Comparison of ENCODE assay signal across 11 cellular contexts in the genomic region with DNA sequence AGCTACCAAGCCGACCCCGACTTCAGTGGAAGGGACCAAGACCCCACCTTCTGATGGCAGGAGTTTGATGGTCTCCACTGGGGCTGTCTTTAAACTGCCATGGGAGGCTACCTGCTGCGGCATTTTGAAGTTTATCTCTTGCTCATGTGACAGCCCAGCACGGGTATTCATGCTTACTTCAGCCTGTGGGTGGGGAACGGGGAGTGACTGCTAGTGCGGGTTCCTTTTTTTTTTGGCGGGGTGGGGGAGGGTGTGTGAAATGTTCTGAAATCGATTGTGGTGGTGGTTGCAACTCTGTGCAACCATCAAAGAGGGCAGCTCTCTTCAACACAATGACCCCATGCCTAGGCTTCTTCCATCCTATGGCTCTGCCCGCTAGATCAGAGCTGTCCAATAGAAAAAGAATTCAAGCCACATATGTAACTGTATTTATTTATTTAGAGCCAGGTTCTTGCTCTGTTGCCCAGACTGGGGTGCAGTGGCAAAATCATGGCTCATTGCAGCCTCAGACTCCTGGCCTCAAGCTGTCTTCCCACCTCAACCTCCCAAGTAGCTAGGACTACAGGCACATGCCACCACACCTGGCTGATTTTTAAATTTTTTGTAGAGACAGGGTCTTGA. TPM values are rescaled to one million over a fixed set of nuclear protein-coding genes. Genes with fewer than 3 reads are reported as not detected.
A peak's percentile ranks its signal among the peaks of the same experiment; 100 is the strongest.
DNase-seq lines count a peak whose midpoint lies in the region; ATAC-seq, FAIRE-seq and TF ChIP-seq lines count a peak whose summit lies in the region.
"Had no signal": no experiment of that assay in that cellular context is flagged by ENCODE, and none has a peak within 500 bp of the region (broad histone marks: within the 10 kb centered on the region; RNA-seq: fewer than 3 reads in every experiment).

No MANE protein-coding gene starts in this region.

- peaks cover 0 to 4% of the 10 kb centered on the region in 2 donors for H3K4me1 ChIP-seq in small intestine (ENCODE audit: control insufficient read depth in 2 of 2, insufficient read depth in 1 of 2, low read depth in 1 of 2, low read length in 1 of 2)
- H3K4me1 ChIP-seq in left lung = no peaks in the 10 kb centered on the region

- FAIRE-seq in small intestine (lab: Jason Lieb, UNC) = no peak

- intact Hi-C loops in activated CD4-positive, alpha-beta T cell treated with anti-CD3 and anti-CD28 coated beads, Interleukin-2, amount 10 ng/mL, durations not matched to agents 24 days and 14 days (cut with micrococcal nuclease) = loop anchor here (1.0 kb wide), 1 partner anchor 14 kb away; no protein-coding TSS in a partner anchor
- intact Hi-C loops in left lung (cut with DNase I) = no loop called here

- WGBS in small intestine, 3 donors = 40 to 55% (median 47%) methylated on average over 9 of the region's 9 CpGs

- H3K27me3 Mint-ChIP-seq in activated CD4-positive, alpha-beta T cell treated with anti-CD3 and anti-CD28 coated beads, Interleukin-2, amount 10 ng/mL, durations not matched to agents 24 days and 14 days = no peaks in the 10 kb centered on the region

- H3K9me3 ChIP-seq in small intestine (ENCODE audit: control insufficient read depth, low read depth) = no peaks in the 10 kb centered on the region
- H3K9me3 ChIP-seq in left lung = no peaks in the 10 kb centered on the region
- H3K9me3 ChIP-seq: thoracic aorta had no signal

- peak overlapping the region; percentile 76 for H3K27ac Mint-ChIP-seq in activated CD4-positive, alpha-beta T cell treated with anti-CD3 and anti-CD28 coated beads, Interleukin-2, amount 10 ng/mL, durations not matched to agents 24 days and 14 days

- DNase-seq in activated CD4-positive, CD25-positive, alpha-beta regulatory T cell treated with anti-CD3 and anti-CD28 coated beads, Interleukin-2, amount 50 U/mL, for 72 hours = no peak
- DNase-seq in activated CD4-positive, alpha-beta T cell treated with anti-CD3 and anti-CD28 coated beads, Interleukin-2, amount 10 ng/mL, durations not matched to agents 24 days and 14 days = peak; percentile 76
- DNase-seq in small intestine = peak; percentile 45
- no peak for DNase-seq in NCI-H146 treated with DMSO at 0.1 percent for 48 hours (lab: John Stamatoyannopoulos, UW; ENCODE audit: unreplicated experiment)
- DNase-seq in left lung = no peak
- DNase-seq: GM23248, NCI-H446 had no signal

- H3K4me3 Mint-ChIP-seq in activated CD4-positive, alpha-beta T cell treated with anti-CD3 and anti-CD28 coated beads, Interleukin-2, amount 10 ng/mL, durations not matched to agents 24 days and 14 days = peak overlapping the region; percentile 19

- peak; percentile 20 to 32 for ATAC-seq in activated CD4-positive, CD25-positive, alpha-beta regulatory T cell treated with anti-CD3 and anti-CD28 coated beads, Interleukin-2, amount 50 U/mL, for 24 hours
- ATAC-seq in HG03565 (IDR thresholded peaks at IDR 0.05; ENCODE audit: unreplicated experiment) = peak; percentile 27
- no peak for ATAC-seq in GM19455 (IDR thresholded peaks at IDR 0.05; ENCODE audit: unreplicated experiment)
- ATAC-seq in left lung = no peak

- H3K27ac ChIP-seq in small intestine (ENCODE audit: low read depth in 1 of 2, low read length in 1 of 2) (peak overlapping the region in 1 of 2 donors; percentile 62), left lung (no peak overlapping the region)
- H3K27ac ChIP-seq: GM23248, thoracic aorta had no signal

- no peaks in the 10 kb centered on the region for H3K36me3 ChIP-seq in small intestine (ENCODE audit: control insufficient read depth in 2 of 2, insufficient read depth in 2 of 2, low read length in 2 of 2)
- H3K36me3 ChIP-seq in left lung = no peaks in the 10 kb centered on the region
- H3K36me3 ChIP-seq: thoracic aorta had no signal

- no peaks in the 10 kb centered on the region for H3K27me3 ChIP-seq in small intestine (ENCODE audit: control insufficient read depth in 2 of 2, insufficient read depth in 2 of 2, low read length in 2 of 2)
- H3K27me3 ChIP-seq in left lung = no peaks in the 10 kb centered on the region

- peaks cover 9% of the 10 kb centered on the region for H3K9me3 Mint-ChIP-seq in activated CD4-positive, alpha-beta T cell treated with anti-CD3 and anti-CD28 coated beads, Interleukin-2, amount 10 ng/mL, durations not matched to agents 24 days and 14 days

- peaks cover 82% of the 10 kb centered on the region for H3K4me1 Mint-ChIP-seq in activated CD4-positive, alpha-beta T cell treated with anti-CD3 and anti-CD28 coated beads, Interleukin-2, amount 10 ng/mL, durations not matched to agents 24 days and 14 days

- H3K4me3 ChIP-seq in small intestine (ENCODE audit: low read depth in 1 of 2, low read length in 2 of 2) = no peak overlapping the region
- no peak overlapping the region for H3K4me3 ChIP-seq in left lung
- H3K4me3 ChIP-seq: GM23248, thoracic aorta had no signal

- TF ChIP-seq CTCF in left lung (IDR thresholded peaks at IDR 0.05) = no peak

- H3K36me3 Mint-ChIP-seq in activated CD4-positive, alpha-beta T cell treated with anti-CD3 and anti-CD28 coated beads, Interleukin-2, amount 10 ng/mL, durations not matched to agents 24 days and 14 days (ENCODE audit: low read depth) = peaks cover 53% of the 10 kb centered on the region

RNA-seq across cellular contexts. Expression of a gene that starts 53.7 kb away (rescaled TPM):
- 133 TPM in 2 replicates for total RNA-seq in activated CD4-positive, alpha-beta T cell treated with anti-CD3 and anti-CD28 coated beads, Interleukin-2, amount 10 ng/mL, durations not matched to agents 24 days and 14 days
- polyA plus RNA-seq in small intestine = 10 to 100 TPM in 1 of 3 donors, 1 to 10 TPM in 1, under 1 TPM in 1; 0.89 to 11.9 (median 5.1) TPM
- total RNA-seq in left lung = 1 to 10 TPM; 5.4 to 9.8 TPM
- total RNA-seq: GM23248 had no signal
- polyA plus RNA-seq: GM23248 had no signal

Comparison
In these comparisons a context has a peak if more than half of its experiments do, and no peak if none do; other contexts are left out.
1. ATAC-seq: peak in activated CD4-positive, CD25-positive, alpha-beta regulatory T cell treated with anti-CD3 and anti-CD28 coated beads, Interleukin-2, amount 50 U/mL, for 24 hours (2 of 2) and HG03565 (single experiment); none in GM19455 (single experiment) and left lung (single experiment).
2. DNase-seq: peak in activated CD4-positive, alpha-beta T cell treated with anti-CD3 and anti-CD28 coated beads, Interleukin-2, amount 10 ng/mL, durations not matched to agents 24 days and 14 days (single experiment) and small intestine (single experiment); none in activated CD4-positive, CD25-positive, alpha-beta regulatory T cell treated with anti-CD3 and anti-CD28 coated beads, Interleukin-2, amount 50 U/mL, for 72 hours (single experiment), NCI-H146 treated with DMSO at 0.1 percent for 48 hours (single experiment) and left lung (0 of 2).
3. RNA of a gene that starts 53.7 kb away (total RNA-seq): 133 TPM in activated CD4-positive, alpha-beta T cell treated with anti-CD3 and anti-CD28 coated beads, Interleukin-2, amount 10 ng/mL, durations not matched to agents 24 days and 14 days; 5.4 to 9.8 TPM in left lung; every median in the first group is over 10 times any median in the second.